ENCODE assay signal across 8 cellular contexts in the genomic region with DNA sequence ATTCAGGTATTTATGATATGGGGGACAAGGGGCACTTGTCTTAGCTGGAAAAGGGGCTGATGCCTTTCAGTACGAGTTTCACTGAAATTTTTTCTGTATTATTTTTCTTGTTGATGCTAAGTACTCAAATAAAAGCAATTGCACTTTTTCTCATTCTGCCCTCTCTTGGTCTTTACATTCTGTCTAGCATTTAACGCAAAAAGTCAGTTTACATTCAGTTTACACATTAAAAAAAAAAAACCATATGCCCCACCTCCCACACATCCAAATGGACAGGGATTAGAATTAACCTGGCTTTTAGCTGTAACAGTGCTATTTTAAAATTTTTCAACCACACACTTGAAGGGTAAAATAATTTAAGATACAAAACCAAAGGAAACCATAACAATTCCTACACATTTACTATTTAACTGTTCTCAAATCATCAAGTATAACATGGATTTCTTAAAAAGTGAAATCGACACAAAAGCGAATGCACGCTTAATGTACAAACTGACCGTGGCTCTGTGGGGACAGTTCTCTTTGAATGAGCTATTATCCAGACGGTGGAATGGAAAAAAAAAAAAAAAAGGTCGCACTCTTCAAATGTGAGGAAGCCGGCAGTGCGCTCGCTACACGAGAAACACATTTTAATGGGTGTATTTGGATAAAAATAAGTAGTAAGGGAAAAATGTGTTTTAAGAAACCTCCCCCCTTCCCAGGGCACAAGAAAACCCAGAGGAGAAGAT. TPM values are rescaled to one million over a fixed set of nuclear protein-coding genes. Genes with fewer than 3 reads are reported as not detected.
DNase-seq lines count a peak whose midpoint lies in the region; ATAC-seq, FAIRE-seq and TF ChIP-seq lines count a peak whose summit lies in the region.

No MANE protein-coding gene starts in this region.

- no peaks in the 10 kb centered on the region for H3K9me2 ChIP-seq in HCT116 (ENCODE audit: insufficient read depth)

- H3K4me1 ChIP-seq in HCT116 (ENCODE audit: control insufficient read depth in 1 of 2, insufficient read depth in 2 of 2, low read length in 2 of 2) = peaks cover 0 to 14% of the 10 kb centered on the region in 2 experiments; a peak in 1 of 4 replicates
- no peaks in the 10 kb centered on the region for H3K4me1 ChIP-seq in testis

- H3K4me3 Mint-ChIP-seq in activated naive CD8-positive, alpha-beta T cell = peak overlapping the region; percentile 93
- peak overlapping the region; percentile 85 to 94 (median 90) for H3K4me3 Mint-ChIP-seq in immature natural killer cell

- RAD21 ChIA-PET in HCT116 (lab: Charles Lee; ENCODE audit: low non-redundant PET in 1 of 2, low total read pairs in 2 of 2, uncharacterized antibody in 2 of 2, unreplicated experiment in 2 of 2) = no interaction called here

- no peak for TF ChIP-seq CTCF in AG04450 (IDR thresholded peaks at IDR 0.05; ENCODE audit: low read depth, low read length)
- TF ChIP-seq CTCF in HCT116 (IDR thresholded peaks at IDR 0.05 in 2 of 3, conservative IDR thresholded peaks at IDR 0.05 in 1 of 3; ENCODE audit: borderline replicate concordance in 1 of 3, insufficient read depth in 1 of 3, low read depth in 2 of 3, low read length in 2 of 3) = no peak
- no peak for TF ChIP-seq CTCF in testis (IDR thresholded peaks at IDR 0.05)

- WGBS in testis, 2 donors = 2 to 7% methylated on average over 12 of the region's 12 CpGs

- TF ChIP-seq POLR2A in HCT116 (IDR thresholded peaks at IDR 0.05; ENCODE audit: borderline replicate concordance, extremely low read depth, insufficient read depth, insufficient read length) (no peak), testis (IDR thresholded peaks at IDR 0.05) (no peak)

- H3K36me3 ChIP-seq in HCT116 (ENCODE audit: control insufficient read depth in 1 of 2, insufficient read depth in 2 of 2, low read length in 2 of 2) = no peaks in the 10 kb centered on the region
- H3K36me3 ChIP-seq in testis (ENCODE audit: low read depth, missing control alignments) = no peaks in the 10 kb centered on the region

- intact Hi-C loops in HCT116 (cut with micrococcal nuclease) = loop anchor here (5.0 to 10.0 kb wide), 3 partner anchors 91 to 402 kb away; no protein-coding TSS in a partner anchor
- intact Hi-C loops in testis (cut with DNase I; ENCODE audit: low total_unique reads) = no loop called here

- peaks cover 37% of the 10 kb centered on the region for H3K4me1 Mint-ChIP-seq in activated naive CD8-positive, alpha-beta T cell (ENCODE audit: low read depth)
- H3K4me1 Mint-ChIP-seq in immature natural killer cell = peaks cover 24 to 55% of the 10 kb centered on the region in 2 donors

- H3K9me3 ChIP-seq in AG04450 (ENCODE audit: control insufficient read depth, insufficient read depth, low read length) (no peaks in the 10 kb centered on the region; the same call in 1 of the 2 replicates), HCT116 (ENCODE audit: control insufficient read depth in 1 of 2, insufficient read depth in 1 of 2, low read depth in 1 of 2, low read length in 2 of 2) (no peaks in the 10 kb centered on the region), testis (no peaks in the 10 kb centered on the region)

- H3K27ac Mint-ChIP-seq in activated naive CD8-positive, alpha-beta T cell = peak overlapping the region; percentile 82
- H3K27ac Mint-ChIP-seq in immature natural killer cell = peak overlapping the region; percentile 23 to 87 (median 72)

- POLR2A ChIA-PET in AG04450 (lab: Yijun Ruan, JAX) = interaction anchor here (0.6 to 1.7 kb wide), 5 partner anchors 28 to 176 kb away, joined by 3 to 5 read pairs (median 3); no protein-coding TSS in a partner anchor
- POLR2A ChIA-PET in HCT116 (lab: Charles Lee) = interaction anchor here (0.8 kb wide), 1 partner anchor 25 kb away, joined by 3 read pairs; no protein-coding TSS in a partner anchor

- no peak for FAIRE-seq in frontal cortex (lab: Jason Lieb, UNC)

- H3K4me3 ChIP-seq in AG04450 (ENCODE audit: low read depth, low read length) (peak overlapping the region; percentile 78), HCT116 (replicated peaks in 1 of 2; ENCODE audit: low read depth in 1 of 2, low read length in 2 of 2) (peak overlapping the region; percentile 71 to 75), testis (peak overlapping the region; percentile 66 to 84)

- H3K27me3 ChIP-seq in AG04450 (ENCODE audit: control insufficient read depth, insufficient read depth, low read length) (no peaks in the 10 kb centered on the region), HCT116 (ENCODE audit: insufficient read depth, low read length) (no peaks in the 10 kb centered on the region), testis (no peaks in the 10 kb centered on the region)

- DNase-seq in AG04450 (ENCODE audit: low read depth, low spot score) = no peak
- no peak for DNase-seq in HCT116 (ENCODE audit: low read depth, low spot score)
- DNase-seq in immature natural killer cell = no peak
- DNase-seq in testis = peak; percentile 14
- no peak for DNase-seq in frontal cortex (ENCODE audit: low spot score in 2 of 2)

- no peak for ATAC-seq in HCT116
- ATAC-seq in HG03095 (IDR thresholded peaks at IDR 0.05; ENCODE audit: unreplicated experiment) = no peak
- no peak for ATAC-seq in GM19463 (IDR thresholded peaks at IDR 0.05; ENCODE audit: unreplicated experiment)

- H3K4me2 ChIP-seq in HCT116 (ENCODE audit: low read length) = peak overlapping the region; percentile 75

- no peak overlapping the region for H2AFZ ChIP-seq in HCT116 (ENCODE audit: low read depth, low read length, poor library complexity, severe bottlenecking)

- 0 out of 2 replicates have a peak, but pooled peaks cover under 1% of the 10 kb centered on the region for H4K20me1 ChIP-seq in HCT116 (ENCODE audit: insufficient read depth)

- TF ChIP-seq RAD21 in HCT116 (IDR thresholded peaks at IDR 0.05; ENCODE audit: low read depth) = no peak

- no peaks in the 10 kb centered on the region for H3K36me3 Mint-ChIP-seq in activated naive CD8-positive, alpha-beta T cell
- no peaks in the 10 kb centered on the region for H3K36me3 Mint-ChIP-seq in immature natural killer cell

- CTCF ChIA-PET in AG04450 (lab: Charles Lee) = interaction anchor here (0.6 to 1.3 kb wide), 4 partner anchors 86 to 170 kb away, joined by 3 to 7 read pairs (median 4); no protein-coding TSS in a partner anchor
- CTCF ChIA-PET in HCT116 (lab: Charles Lee) = no interaction called here

- peak overlapping the region; percentile 76 for H3K9ac ChIP-seq in HCT116 (ENCODE audit: low read length)

- H3K27ac ChIP-seq in AG04450 (ENCODE audit: low read depth, low read length) (peak overlapping the region; percentile 77), HCT116 (ENCODE audit: low read depth, low read length) (no peak overlapping the region), testis (no peak overlapping the region)

- H3K79me2 ChIP-seq in HCT116 (ENCODE audit: insufficient read depth, low read length) = peaks cover 38% of the 10 kb centered on the region

- no TSS peak for BruUV-seq in HCT116 (replicated peaks; lab: Mats Ljungman, UMichigan)

- H3K27me3 Mint-ChIP-seq in activated naive CD8-positive, alpha-beta T cell = no peaks in the 10 kb centered on the region
- peaks cover 0 to 6% (median 2%) of the 10 kb centered on the region in 3 donors for H3K27me3 Mint-ChIP-seq in immature natural killer cell (ENCODE audit: low read depth in 3 of 3)

- H3K9me3 Mint-ChIP-seq in activated naive CD8-positive, alpha-beta T cell (ENCODE audit: low read depth) = no peaks in the 10 kb centered on the region
- H3K9me3 Mint-ChIP-seq in immature natural killer cell = no peaks in the 10 kb centered on the region

TF ChIP-seq in HCT116, 20 proteins besides CTCF, POLR2A, EP300 and RAD21 (continues in another document):
- TF ChIP-seq POLR2AphosphoS5 (IDR thresholded peaks at IDR 0.05; ENCODE audit: low read depth, low read length) (no peak), YY1 (IDR thresholded peaks at IDR 0.05; ENCODE audit: extremely low read depth, insufficient replicate concordance, low read depth, low read length) (no peak), EZH2phosphoT487 (IDR thresholded peaks at IDR 0.05; ENCODE audit: borderline replicate concordance) (no peak), ZNF274 (IDR thresholded peaks at IDR 0.05; ENCODE audit: low read depth, low read length) (no peak), JUND (IDR thresholded peaks at IDR 0.05) (no peak), SP1 (IDR thresholded peaks at IDR 0.05; ENCODE audit: low read depth) (no peak), ELF1 (IDR thresholded peaks at IDR 0.05; ENCODE audit: borderline replicate concordance, low read depth) (no peak)
- TF ChIP-seq, protein P1, sequence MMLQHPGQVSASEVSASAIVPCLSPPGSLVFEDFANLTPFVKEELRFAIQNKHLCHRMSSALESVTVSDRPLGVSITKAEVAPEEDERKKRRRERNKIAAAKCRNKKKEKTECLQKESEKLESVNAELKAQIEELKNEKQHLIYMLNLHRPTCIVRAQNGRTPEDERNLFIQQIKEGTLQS (IDR thresholded peaks at IDR 0.05) = no peak
- TF ChIP-seq, protein P2, sequence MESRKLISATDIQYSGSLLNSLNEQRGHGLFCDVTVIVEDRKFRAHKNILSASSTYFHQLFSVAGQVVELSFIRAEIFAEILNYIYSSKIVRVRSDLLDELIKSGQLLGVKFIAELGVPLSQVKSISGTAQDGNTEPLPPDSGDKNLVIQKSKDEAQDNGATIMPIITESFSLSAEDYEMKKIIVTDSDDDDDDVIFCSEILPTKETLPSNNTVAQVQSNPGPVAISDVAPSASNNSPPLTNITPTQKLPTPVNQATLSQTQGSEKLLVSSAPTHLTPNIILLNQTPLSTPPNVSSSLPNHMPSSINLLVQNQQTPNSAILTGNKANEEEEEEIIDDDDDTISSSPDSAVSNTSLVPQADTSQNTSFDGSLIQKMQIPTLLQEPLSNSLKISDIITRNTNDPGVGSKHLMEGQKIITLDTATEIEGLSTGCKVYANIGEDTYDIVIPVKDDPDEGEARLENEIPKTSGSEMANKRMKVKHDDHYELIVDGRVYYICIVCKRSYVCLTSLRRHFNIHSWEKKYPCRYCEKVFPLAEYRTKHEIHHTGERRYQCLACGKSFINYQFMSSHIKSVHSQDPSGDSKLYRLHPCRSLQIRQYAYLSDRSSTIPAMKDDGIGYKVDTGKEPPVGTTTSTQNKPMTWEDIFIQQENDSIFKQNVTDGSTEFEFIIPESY (IDR thresholded peaks at IDR 0.05; ENCODE audit: extremely low read depth, insufficient replicate concordance, low read length) = no peak

RNA-seq across cellular contexts. Expression of a gene that starts 1.4 kb away (rescaled TPM):
- polyA plus RNA-seq in AG04450 (2011; rRNA removed) (10.2 and 13.0 TPM in 2 replicates), immature natural killer cell (1 to 10 TPM; 6.2 to 8.1 (median 7.6) TPM), testis (ENCODE audit: insufficient read depth, low read depth, low replicate concordance) (3.3 TPM)
- 12.2 TPM in 2 replicates for polyA minus RNA-seq in AG04450 (2011; rRNA and poly(A)+ RNA removed)
- total RNA-seq in HCT116 (2021; ENCODE audit: unreplicated experiment) (9.2 TPM), testis (1 to 10 TPM; 5.4 to 5.7 TPM), frontal cortex (2.9 TPM)
- polyA plus RNA-seq in HCT116 (2012) = 2.8 and 3.0 TPM in 2 replicates

RNA-seq across cellular contexts. Expression of a gene that starts 42.1 kb away (rescaled TPM):
- polyA plus RNA-seq in AG04450 (2011; rRNA removed) = 0.12 and 0.37 TPM in 2 replicates
- 0.35 and 0.41 TPM in 2 replicates for polyA minus RNA-seq in AG04450 (2011; rRNA and poly(A)+ RNA removed)
- total RNA-seq in HCT116 (2021; ENCODE audit: unreplicated experiment) = 0.10 TPM
- 0.08 TPM in 1 of 2 replicates, not detected in the other for polyA plus RNA-seq in HCT116 (2012)
- not detected for polyA plus RNA-seq in immature natural killer cell
- 10 to 100 TPM; 66.6 to 94.4 TPM for total RNA-seq in testis
- polyA plus RNA-seq in testis (ENCODE audit: insufficient read depth, low read depth, low replicate concordance) = 27.1 TPM
- total RNA-seq in frontal cortex = under 0.01 TPM

Comparison
In these comparisons a context has a peak if more than half of its experiments do, and no peak if none do; other contexts are left out.
1. RNA of a gene that starts 42.1 kb away (total RNA-seq): 66.6 to 94.4 TPM in testis; 0.10 TPM in HCT116 (single experiment) and under 0.01 TPM in frontal cortex (single experiment); every median in the first group is over 10 times any median in the second.
2. Peak in every context shown above with its lines, with median percentiles within 50 percentile points of each other: H3K4me3 ChIP-seq.